9 cellular contexts compared by ENCODE assay signal in the genomic region with DNA sequence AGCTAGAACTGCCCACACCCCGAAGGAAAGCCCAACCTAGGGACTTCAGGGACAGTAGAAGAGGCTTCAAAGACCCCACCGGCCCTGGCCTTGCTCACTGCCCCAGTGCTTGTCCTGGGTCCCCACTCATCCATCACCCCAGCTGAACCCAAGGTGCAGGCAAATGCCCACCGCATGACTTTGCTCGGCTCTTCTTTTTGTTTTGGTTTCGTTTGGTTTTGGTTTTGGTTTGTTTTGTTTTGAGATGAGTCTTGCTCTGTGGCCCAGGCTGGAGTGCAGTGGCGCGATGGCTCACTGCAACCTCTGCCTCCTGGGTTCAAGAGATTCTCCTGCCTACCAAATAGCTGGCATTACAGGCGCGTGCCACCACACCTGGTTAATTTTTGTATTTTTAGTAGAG. TPM values are rescaled to one million over a fixed set of nuclear protein-coding genes. Genes with fewer than 3 reads are reported as not detected.
DNase-seq lines count a peak whose midpoint lies in the region; ATAC-seq and TF ChIP-seq lines count a peak whose summit lies in the region.
"Had no signal": no experiment of that assay in that cellular context is flagged by ENCODE, and none has a peak within 500 bp of the region (broad histone marks: within the 10 kb centered on the region; RNA-seq: fewer than 3 reads in every experiment).

No MANE protein-coding gene starts in this region.

- no peaks in the 10 kb centered on the region for H3K36me3 ChIP-seq in uterus
- H3K36me3 ChIP-seq: right lobe of liver had no signal

- H3K4me3 ChIP-seq in uterus = no peak overlapping the region
- H3K4me3 ChIP-seq: right lobe of liver had no signal

- H3K27ac ChIP-seq in uterus = no peak overlapping the region
- H3K27ac ChIP-seq: right lobe of liver had no signal

- TF ChIP-seq POLR2A in uterus (IDR thresholded peaks at IDR 0.05) = no peak

- TF ChIP-seq CTCF in uterus (IDR thresholded peaks at IDR 0.05) = no peak

- no peaks in the 10 kb centered on the region for H3K9me3 ChIP-seq in uterus
- H3K9me3 ChIP-seq: right lobe of liver had no signal

- ATAC-seq in GM19043 (IDR thresholded peaks at IDR 0.05; ENCODE audit: low read depth, unreplicated experiment) = peak; percentile 94
- ATAC-seq in HG03025 (IDR thresholded peaks at IDR 0.05; ENCODE audit: low FRiP score, unreplicated experiment) = peak; percentile 81

- no peaks in the 10 kb centered on the region for H3K27me3 ChIP-seq in uterus
- H3K27me3 ChIP-seq: right lobe of liver had no signal

- intact Hi-C loops in uterus (cut with DNase I; ENCODE audit: low total_unique reads) = no loop called here

- peak; percentile 10 for DNase-seq in activated CD4-positive, alpha-beta T cell treated with anti-CD3 and anti-CD28 coated beads, Interleukin-2, amount 50 U/mL, for 1 hour
- peak; percentile 11 to 27 for DNase-seq in stimulated activated CD4-positive, alpha-beta T cell treated with anti-CD3 and anti-CD28 coated beads, Interleukin-2, amount 100 ng/mL, for 48 hours
- DNase-seq in uterus = no peak
- DNase-seq in SHP77 treated with DMSO at 0.1 percent for 48 hours (lab: John Stamatoyannopoulos, UW) = no peak
- DNase-seq in KG1 (lab: John Stamatoyannopoulos, UW) = no peak
- no peak for DNase-seq in AG08395 (ENCODE audit: low spot score)
- DNase-seq: right lobe of liver had no signal

- H3K4me1 ChIP-seq in uterus = peaks cover 0 to 24% of the 10 kb centered on the region in 2 donors

RNA-seq across cellular contexts. Expression of gene CCDC85C, which starts 9.0 kb away (rescaled TPM):
- 10 to 100 TPM in 2 of 4 donors, 1 to 10 TPM in 1, under 1 TPM in 1; 0.88 to 56.3 (median 13.6) TPM for total RNA-seq in uterus

RNA-seq across cellular contexts. Expression of gene HHIPL1, which starts 49.9 kb away (rescaled TPM):
- 1 to 10 TPM in 3 of 4 donors, under 1 TPM in 1; under 0.01 to 8.2 (median 3.0) TPM for total RNA-seq in uterus

Comparison
In these comparisons a context has a peak if more than half of its experiments do, and no peak if none do; other contexts are left out.
1. DNase-seq: peak in activated CD4-positive, alpha-beta T cell treated with anti-CD3 and anti-CD28 coated beads, Interleukin-2, amount 50 U/mL, for 1 hour (single experiment) and stimulated activated CD4-positive, alpha-beta T cell treated with anti-CD3 and anti-CD28 coated beads, Interleukin-2, amount 100 ng/mL, for 48 hours (2 of 2); none in uterus (0 of 2), SHP77 treated with DMSO at 0.1 percent for 48 hours (single experiment), KG1 (single experiment) and AG08395 (single experiment).